Comparison of ENCODE assay signal across 8 cellular contexts in the genomic region with DNA sequence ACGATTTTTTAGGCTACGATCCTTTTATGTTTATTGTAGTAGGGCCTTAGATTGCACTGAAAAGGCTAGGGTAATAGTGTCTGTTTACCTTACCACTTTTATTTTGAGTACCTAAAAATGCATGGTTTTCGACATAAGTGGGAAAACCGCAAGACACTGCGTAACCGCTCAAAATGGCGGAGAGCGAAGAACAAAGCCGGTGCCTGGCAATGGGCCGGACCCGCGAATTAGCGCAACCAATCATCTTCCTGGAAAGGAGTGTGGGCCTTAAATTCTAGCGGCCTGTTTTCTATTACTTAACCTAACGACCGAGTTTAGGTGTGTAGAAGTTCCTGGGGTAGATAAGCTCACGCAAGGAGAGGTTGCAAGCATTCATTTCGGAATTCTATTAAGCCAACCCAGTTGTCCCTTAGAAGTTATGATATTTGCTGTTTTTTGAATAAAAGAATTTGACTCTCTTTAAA.
DNase-seq lines count a peak whose midpoint lies in the region; FAIRE-seq and TF ChIP-seq lines count a peak whose summit lies in the region.

No MANE protein-coding gene starts in this region.

- no peak overlapping the region for H2AFZ ChIP-seq in neuronal stem cell (ENCODE audit: low read length)

- H3K4me1 Mint-ChIP-seq in CD14-positive monocyte, result peaks cover 12% of the 10 kb centered on the region

- H3K4me1 ChIP-seq in neuronal stem cell (ENCODE audit: control insufficient read depth in 2 of 2, insufficient read depth in 1 of 2, low read depth in 1 of 2, low read length in 2 of 2), result peaks cover 4 to 16% of the 10 kb centered on the region in 2 donors
- H3K4me1 ChIP-seq in tibial nerve, result peaks cover 0 to 25% (median 4%) of the 10 kb centered on the region in 4 donors

- no peak overlapping the region for H3K9ac ChIP-seq in neuronal stem cell (ENCODE audit: low read depth, low read length, poor library complexity)

- H3K4me2 ChIP-seq in neuronal stem cell (ENCODE audit: insufficient read depth, low read length, poor library complexity, severe bottlenecking), result peak overlapping the region; percentile 31

- H4K8ac ChIP-seq in neuronal stem cell (ENCODE audit: low read depth, low read length), result no peak overlapping the region

- H3K36me3 Mint-ChIP-seq in CD14-positive monocyte, result no peaks in the 10 kb centered on the region

- no peak overlapping the region for H3K14ac ChIP-seq in neuronal stem cell (ENCODE audit: low read length)

- H2BK12ac ChIP-seq in neuronal stem cell (ENCODE audit: low read length), result no peak overlapping the region

- no peak overlapping the region for H2BK120ac ChIP-seq in neuronal stem cell (ENCODE audit: low read depth, low read length)

- H4K91ac ChIP-seq in neuronal stem cell (ENCODE audit: low read depth, low read length, poor library complexity), result no peak overlapping the region

- H2AK5ac ChIP-seq in neuronal stem cell (ENCODE audit: low read depth, low read length), result no peak overlapping the region

- H2BK15ac ChIP-seq in neuronal stem cell (ENCODE audit: low read length), result no peak overlapping the region

- no peak overlapping the region for H3K4me3 Mint-ChIP-seq in CD14-positive monocyte

- peaks cover 0 to 1% (median 0%) of the 10 kb centered on the region in 3 donors for H3K27me3 Mint-ChIP-seq in CD14-positive monocyte (ENCODE audit: low read depth in 3 of 3)

- TF ChIP-seq CTCF in CD14-positive monocyte (IDR thresholded peaks at IDR 0.05), result no peak
- no peak for TF ChIP-seq CTCF in GM20000 (IDR thresholded peaks at IDR 0.05; ENCODE audit: extremely low read depth, missing control alignments)
- no peak for TF ChIP-seq CTCF in tibial nerve (IDR thresholded peaks at IDR 0.05)

- no peak overlapping the region for H3K18ac ChIP-seq in neuronal stem cell (ENCODE audit: low read length)

- H3K9me3 ChIP-seq in neuronal stem cell (replicated peaks in 1 of 2; ENCODE audit: control insufficient read depth in 2 of 2, insufficient read depth in 1 of 2, low read depth in 1 of 2, low read length in 2 of 2) (no peaks in the 10 kb centered on the region), tibial nerve (no peaks in the 10 kb centered on the region)

- intact Hi-C loops in CD14-positive monocyte (cut with micrococcal nuclease), result no loop called here

- no peak overlapping the region for H3K23ac ChIP-seq in neuronal stem cell (ENCODE audit: low read depth, low read length, poor library complexity)

- H3K27me3 ChIP-seq in neuronal stem cell (ENCODE audit: control insufficient read depth in 3 of 3, insufficient read depth in 3 of 3, low read depth in 1 of 3, low read length in 3 of 3) (no peaks in the 10 kb centered on the region), tibial nerve (peaks cover 0 to 56% of the 10 kb centered on the region in 2 donors)

- peak; percentile 38 for FAIRE-seq in RCC 7860 (lab: Jason Lieb, UNC)

- peaks cover 0 to 3% (median 1%) of the 10 kb centered on the region in 7 donors for H3K9me3 Mint-ChIP-seq in CD14-positive monocyte

- H2BK5ac ChIP-seq in neuronal stem cell (ENCODE audit: low read length), result no peak overlapping the region

- DNase-seq in CD14-positive monocyte (ENCODE audit: low spot score) (peak; percentile 76), GM20000 (ENCODE audit: low spot score) (peak; percentile 69), Kasumi-1 (lab: John Stamatoyannopoulos, UW) (peak; percentile 75 to 84), RCC 7860 (ENCODE audit: low spot score) (peak; percentile 76), foreskin melanocyte (peak; percentile 74), neuronal stem cell (ENCODE audit: low spot score) (peak; percentile 68), tibial nerve (ENCODE audit: low spot score in 2 of 2) (peak in 1 of 2 donors; percentile 68)
- DNase-seq in activated T-helper 9 cell treated with anti-CD3 and anti-CD28 coated beads, Interleukin-2, amount 50 U/mL, for 16 hours (ENCODE audit: low read depth), result peak; percentile 54

- peak in 1 of 2 donors; percentile 15 for TF ChIP-seq POLR2A in tibial nerve (IDR thresholded peaks at IDR 0.05)

- H3K36me3 ChIP-seq in neuronal stem cell (replicated peaks in 1 of 2; ENCODE audit: control insufficient read depth in 2 of 2, insufficient read depth in 2 of 2, low read length in 2 of 2) (no peaks in the 10 kb centered on the region), tibial nerve (no peaks in the 10 kb centered on the region)

- no CpG with 5 or more reads among the region's 18 CpGs for WGBS in neuronal stem cell (ENCODE audit: extremely low coverage in 2 of 2, insufficient read length in 2 of 2, insufficient replicate concordance in 1 of 2), 2 donors
- 2% methylated on average over 18 of the region's 18 CpGs for WGBS in tibial nerve, 2 donors

- peak overlapping the region; percentile 71 to 94 for H3K4me3 ChIP-seq in neuronal stem cell (ENCODE audit: low read length in 2 of 2)
- peak overlapping the region; percentile 50 to 72 (median 66) for H3K4me3 ChIP-seq in tibial nerve

- no peaks in the 10 kb centered on the region for H3K79me1 ChIP-seq in neuronal stem cell (ENCODE audit: low read depth, low read length)

- H3K27ac ChIP-seq in neuronal stem cell (replicated peaks; ENCODE audit: low read length), result peak overlapping the region; percentile 86
- peak overlapping the region; percentile 43 to 97 (median 92) for H3K27ac ChIP-seq in tibial nerve

- no peak for TF ChIP-seq EP300 in tibial nerve (IDR thresholded peaks at IDR 0.05)

- no peak overlapping the region for H3K27ac Mint-ChIP-seq in CD14-positive monocyte

- no peak overlapping the region for H3K4ac ChIP-seq in neuronal stem cell (ENCODE audit: low read length)
